ENCODE assay signal across 8 cellular contexts in genomic region chr15:72797338-72797689, GRCh38. TPM values are rescaled to one million over a fixed set of nuclear protein-coding genes. Genes with fewer than 3 reads are reported as not detected.
DNase-seq lines count a peak whose midpoint lies in the region; ATAC-seq, FAIRE-seq and TF ChIP-seq lines count a peak whose summit lies in the region.

No MANE protein-coding gene starts in this region.

- DNase-seq in GM12865 (ENCODE audit: low read depth) (no peak), heart right ventricle (no peak), sigmoid colon (no peak), D721Med (ENCODE audit: insufficient read length, low spot score) (no peak), hippocampal formation (lab: John Stamatoyannopoulos, UW) (no peak), HUDEP-2 (lab: John Stamatoyannopoulos, UW; ENCODE audit: unreplicated experiment in 76 of 76) (no peak)

- 15 to 20% methylated on average over 12 of the region's 12 CpGs for WGBS in heart right ventricle, 2 donors
- WGBS in sigmoid colon, 2 donors = 10 to 17% methylated on average over 12 of the region's 12 CpGs

- H3K27me3 ChIP-seq in heart right ventricle (peaks cover 0 to 71% (median 61%) of the 10 kb centered on the region in 7 donors), sigmoid colon (no peaks in the 10 kb centered on the region)

- H3K36me3 ChIP-seq in heart right ventricle = no peaks in the 10 kb centered on the region
- no peaks in the 10 kb centered on the region for H3K36me3 ChIP-seq in sigmoid colon

- no peak for TF ChIP-seq EP300 in sigmoid colon (IDR thresholded peaks at IDR 0.05)

- intact Hi-C loops in heart right ventricle (cut with DNase I) (loop anchor here (1.0 to 10.0 kb wide), 7 partner anchors 283 to 477 kb away; no protein-coding TSS in a partner anchor), sigmoid colon (cut with DNase I) (loop anchor here (2.0 to 5.0 kb wide), 2 partner anchors 283 to 475 kb away; no protein-coding TSS in a partner anchor)

- ATAC-seq in heart right ventricle = peak in 1 of 8 donors; percentile 24
- ATAC-seq in GM18498 (IDR thresholded peaks at IDR 0.05; ENCODE audit: unreplicated experiment) = no peak

- TF ChIP-seq POLR2A in sigmoid colon (IDR thresholded peaks at IDR 0.05) = no peak

- peaks cover 0 to 17% (median 8%) of the 10 kb centered on the region in 9 donors for H3K4me1 ChIP-seq in heart right ventricle
- peaks cover 0 to 12% (median 8%) of the 10 kb centered on the region in 4 donors for H3K4me1 ChIP-seq in sigmoid colon

- H3K27ac ChIP-seq in VCaP (peak overlapping the region; percentile 30; the same call in 1 of the 2 replicates), heart right ventricle (no peak overlapping the region), sigmoid colon (peak overlapping the region in 1 of 4 donors; percentile 27)

- H3K4me3 ChIP-seq in GM12865 (ENCODE audit: low read depth, low read length) (peak overlapping the region; percentile 51; the same call in 1 of the 2 replicates), heart right ventricle (peak overlapping the region; percentile 32 to 63 (median 54)), sigmoid colon (peak overlapping the region; percentile 26 to 55 (median 47))

- FAIRE-seq in D721Med (lab: Jason Lieb, UNC) = no peak

- TF ChIP-seq CTCF in GM12865 (IDR thresholded peaks at IDR 0.05; ENCODE audit: insufficient read depth, low read depth, low read length, missing control alignments) (no peak), VCaP (conservative IDR thresholded peaks at IDR 0.05) (no peak), heart right ventricle (IDR thresholded peaks at IDR 0.05) (no peak), sigmoid colon (IDR thresholded peaks at IDR 0.05) (no peak), D721Med (IDR thresholded peaks at IDR 0.05; ENCODE audit: insufficient read depth, missing control alignments) (no peak)

- H3K9me3 ChIP-seq in heart right ventricle (no peaks in the 10 kb centered on the region), sigmoid colon (no peaks in the 10 kb centered on the region)

RNA-seq across cellular contexts. Expression of gene ADPGK, which starts 13.8 kb away (rescaled TPM):
- total RNA-seq in heart right ventricle (10 to 100 TPM in 6 of 10 donors, 1 to 10 TPM in 4; 6.4 to 21.8 (median 10.4) TPM), sigmoid colon (10 to 100 TPM; 23.9 to 30.5 (median 27.2) TPM)
- polyA plus RNA-seq in heart right ventricle (10 to 100 TPM; 12.2 to 22.8 TPM), sigmoid colon (10 to 100 TPM; 10.2 to 41.1 (median 17.1) TPM)
